ENCODE assay signal across 16 cellular contexts in the genomic region with DNA sequence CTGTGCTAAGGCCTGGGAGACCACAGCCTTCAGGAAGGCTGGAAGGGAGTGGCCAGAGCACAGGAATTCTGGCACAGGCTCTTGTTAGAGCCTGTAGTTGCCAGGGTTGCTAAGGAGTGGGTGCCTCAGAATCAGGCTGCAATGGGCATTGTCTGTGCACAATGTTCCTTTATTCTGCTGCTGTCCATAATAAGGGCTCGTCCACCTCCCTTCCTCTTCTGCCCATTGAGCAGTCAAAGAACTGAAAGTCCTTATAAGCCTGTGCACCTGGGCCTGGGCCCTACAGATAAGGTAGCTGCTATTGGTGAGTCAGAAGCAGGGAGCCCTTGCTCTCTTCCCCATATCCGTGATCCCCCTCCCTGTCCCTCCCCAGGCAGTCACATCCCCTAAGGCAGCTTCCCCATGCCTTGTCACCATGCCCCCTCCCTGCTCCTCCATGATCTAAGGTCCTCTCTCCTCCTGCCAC. TPM values are rescaled to one million over a fixed set of nuclear protein-coding genes. Genes with fewer than 3 reads are reported as not detected.
A peak's percentile ranks its signal among the peaks of the same experiment; 100 is the strongest.
DNase-seq lines count a peak whose midpoint lies in the region; ATAC-seq, FAIRE-seq and TF ChIP-seq lines count a peak whose summit lies in the region.
"Had no signal": no experiment of that assay in that cellular context is flagged by ENCODE, and none has a peak within 500 bp of the region (broad histone marks: within the 10 kb centered on the region; RNA-seq: fewer than 3 reads in every experiment).

No MANE protein-coding gene starts in this region.

- DNase-seq in M059J (ENCODE audit: low read depth) (peak; percentile 28), astrocyte of the hippocampus (ENCODE audit: low read depth, low spot score) (peak; percentile 76), left cardiac atrium (no peak), putamen (ENCODE audit: low spot score) (peak; percentile 64), NCI-H187 treated with DMSO at 0.1 percent for 48 hours (lab: John Stamatoyannopoulos, UW) (no peak), GM12892 (ENCODE audit: insufficient read length) (no peak), NCI-H524 (lab: John Stamatoyannopoulos, UW) (no peak)
- DNase-seq: activated CD8-positive, alpha-beta memory T cell treated with anti-CD3 and anti-CD28 coated beads, Interleukin-2, amount 50 U/mL, for 4 hours; CD8-positive, alpha-beta T cell; KBM-7; NCI-H2029 treated with DMSO at 0.1 percent for 48 hours; stimulated activated CD4-positive, alpha-beta T cell treated with anti-CD3 and anti-CD28 coated beads, Interleukin-1b, Interleukin-23, amount 100 ng/mL, for 48 hours; stimulated activated naive B cell treated with anti-CD40 and anti-IgM and Interleukin-4, amounts not matched to agents 10 μg/mL and 1 μg/mL and 100 μg/mL, for 72 hours had no signal

- no peak for TF ChIP-seq POLR2A in GM12892 (IDR thresholded peaks at IDR 0.05; ENCODE audit: low read depth, low read length)

- ATAC-seq in left cardiac atrium, result peak; percentile 59 to 86
- ATAC-seq in GM18498 (IDR thresholded peaks at IDR 0.05; ENCODE audit: unreplicated experiment), result no peak
- ATAC-seq: CD8-positive, alpha-beta T cell; stimulated activated naive B cell treated with anti-CD40 and anti-IgM and Interleukin-4, amounts not matched to agents 10 μg/mL and 1 μg/mL and 100 μg/mL, for 72 hours had no signal

- FAIRE-seq in GM12892 (lab: Jason Lieb, UNC), result no peak
- FAIRE-seq: islet of Langerhans had no signal

- intact Hi-C loops in left cardiac atrium (cut with DNase I), result no loop called here

RNA-seq across cellular contexts. Expression of gene CNGB1, which starts 5.4 kb away (rescaled TPM):
- total RNA-seq in M059J (2014; rRNA removed; shearing (Covaris generic)), result not detected in 2 replicates
- not detected for total RNA-seq in left cardiac atrium
- not detected for polyA plus RNA-seq in GM12892 (2012; ENCODE audit: missing spikeins)
- total RNA-seq: aorta; CD8-positive, alpha-beta T cell had no signal
- polyA plus RNA-seq: aorta had no signal

RNA-seq across cellular contexts. Expression of gene ZNF319, which starts 24.1 kb away (rescaled TPM):
- total RNA-seq in M059J (2014; rRNA removed; shearing (Covaris generic)), result 4.2 and 4.5 TPM in 2 replicates
- total RNA-seq in left cardiac atrium, result 1 to 10 TPM; 5.9 to 8.1 TPM
- 1.4 TPM for polyA plus RNA-seq in GM12892 (2012; ENCODE audit: missing spikeins)

RNA-seq across cellular contexts. Expression of gene USB1, which starts 24.8 kb away (rescaled TPM):
- 47.8 and 74.4 TPM in 2 replicates for total RNA-seq in M059J (2014; rRNA removed; shearing (Covaris generic))
- total RNA-seq in left cardiac atrium, result 10 to 100 TPM; 32.3 to 37.7 TPM
- 15.5 TPM for polyA plus RNA-seq in GM12892 (2012; ENCODE audit: missing spikeins)

RNA-seq across cellular contexts. Expression of gene MMP15, which starts 49.2 kb away (rescaled TPM):
- 2.5 and 3.1 TPM in 2 replicates for total RNA-seq in M059J (2014; rRNA removed; shearing (Covaris generic))
- total RNA-seq in left cardiac atrium, result 10 to 100 TPM; 46.2 to 52.9 TPM
- not detected for polyA plus RNA-seq in GM12892 (2012; ENCODE audit: missing spikeins)

Comparison
In these comparisons a context has a peak if more than half of its experiments do, and no peak if none do; other contexts are left out.
1. DNase-seq: peak in M059J (single experiment), astrocyte of the hippocampus (single experiment) and putamen (single experiment); none in left cardiac atrium (single experiment), NCI-H187 treated with DMSO at 0.1 percent for 48 hours (single experiment), GM12892 (single experiment) and NCI-H524 (0 of 2).